Comparison of ENCODE assay signal across 13 cellular contexts in the genomic region with DNA sequence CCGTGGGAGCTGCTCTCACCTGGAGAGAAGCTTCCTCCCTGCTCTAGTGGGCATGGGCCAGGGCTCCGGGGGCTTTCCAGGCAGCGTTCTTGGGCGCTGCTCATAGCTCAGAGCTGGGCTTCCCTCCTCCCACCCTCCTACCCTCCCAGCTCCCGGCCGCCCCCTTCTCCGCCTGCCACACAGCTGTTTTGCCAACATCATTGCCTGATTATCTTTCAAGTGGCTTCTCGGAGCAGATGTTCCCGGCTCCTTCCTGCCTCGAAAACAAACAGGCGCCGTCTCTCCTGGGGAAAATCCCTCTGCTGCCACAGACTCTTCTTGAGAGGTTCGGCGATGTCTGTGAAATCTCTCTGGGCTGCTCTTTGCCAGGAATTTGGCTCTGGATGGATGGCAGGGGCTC.
DNase-seq lines count a peak whose midpoint lies in the region; ATAC-seq and TF ChIP-seq lines count a peak whose summit lies in the region.
"Had no signal": no experiment of that assay in that cellular context is flagged by ENCODE, and none has a peak within 500 bp of the region (broad histone marks: within the 10 kb centered on the region; RNA-seq: fewer than 3 reads in every experiment).

No MANE protein-coding gene starts in this region.

- H3K36me3 ChIP-seq in HUES64 (ENCODE audit: insufficient read depth, low read length), result no peaks in the 10 kb centered on the region
- H3K36me3 ChIP-seq in RWPE2 (ENCODE audit: low read depth), result no peaks in the 10 kb centered on the region
- H3K36me3 ChIP-seq in transverse colon, result no peaks in the 10 kb centered on the region

- WGBS in HUES64, result 57% methylated on average over 14 of the region's 14 CpGs
- WGBS in transverse colon (ENCODE audit: low coverage in 1 of 2), 2 donors, result 62% methylated on average over 14 of the region's 14 CpGs; no CpG with 5 or more reads in 1 of the 2 donors

- H3K9ac ChIP-seq in HUES64 (ENCODE audit: low read depth, low read length), result no peak overlapping the region

- TF ChIP-seq POLR2A in transverse colon (IDR thresholded peaks at IDR 0.05), result no peak

- peaks cover 28% of the 10 kb centered on the region in 2 donors for H3K27me3 Mint-ChIP-seq in natural killer cell treated with Interleukin-12 subunit alpha and Interleukin-12 subunit beta and Interleukin-15 and Interleukin-18, amount 100 ng/mL, for 72 hours

- no peaks in the 10 kb centered on the region for H3K9me3 ChIP-seq in HUES64 (ENCODE audit: insufficient read depth, low read depth, low read length)
- no peaks in the 10 kb centered on the region for H3K9me3 ChIP-seq in RWPE2 (ENCODE audit: severe bottlenecking)
- no peaks in the 10 kb centered on the region for H3K9me3 ChIP-seq in transverse colon

- H3K27me3 ChIP-seq in HUES64 (ENCODE audit: insufficient read depth, low read length) (no peaks in the 10 kb centered on the region; the same call in 1 of the 2 replicates), RWPE2 (ENCODE audit: insufficient read depth, poor library complexity, severe bottlenecking) (peaks cover 3% of the 10 kb centered on the region), transverse colon (peaks cover 4% of the 10 kb centered on the region)

- no peaks in the 10 kb centered on the region for H3K36me3 Mint-ChIP-seq in natural killer cell treated with Interleukin-12 subunit alpha and Interleukin-12 subunit beta and Interleukin-15 and Interleukin-18, amount 100 ng/mL, for 72 hours
- H3K36me3 Mint-ChIP-seq: naive B cell had no signal

- H3K4me1 ChIP-seq in HUES64 (ENCODE audit: insufficient read depth, low read length) (peaks cover 34% of the 10 kb centered on the region), RWPE2 (ENCODE audit: insufficient read depth, poor library complexity, severe bottlenecking) (peaks cover 11% of the 10 kb centered on the region), transverse colon (peaks cover 0 to 4% (median 0%) of the 10 kb centered on the region in 4 donors)

- no peaks in the 10 kb centered on the region for H3K9me3 Mint-ChIP-seq in natural killer cell treated with Interleukin-12 subunit alpha and Interleukin-12 subunit beta and Interleukin-15 and Interleukin-18, amount 100 ng/mL, for 72 hours
- H3K9me3 Mint-ChIP-seq: T-helper 1 cell treated with Interleukin-12 subunit alpha and Interleukin-12 subunit beta and Interleukin-4 antibody, amounts not matched to agents 30 μg/mL and 1 μg/mL, for 36 hours had no signal

- H3K4me3 ChIP-seq in HUES64 (ENCODE audit: low read length) (no peak overlapping the region), RWPE2 (ENCODE audit: severe bottlenecking) (no peak overlapping the region), transverse colon (no peak overlapping the region)
- H3K4me3 ChIP-seq: skin epidermis had no signal

- intact Hi-C loops in transverse colon (cut with DNase I; ENCODE audit: low total_unique reads), result no loop called here

- peaks cover 10 to 14% of the 10 kb centered on the region in 2 donors for H3K4me1 Mint-ChIP-seq in natural killer cell treated with Interleukin-12 subunit alpha and Interleukin-12 subunit beta and Interleukin-15 and Interleukin-18, amount 100 ng/mL, for 72 hours (ENCODE audit: low read depth in 2 of 2)
- H3K4me1 Mint-ChIP-seq: naive B cell had no signal

- ATAC-seq in RWPE2 (ENCODE audit: low read depth) (no peak), left lobe of liver (no peak), GM18511 (IDR thresholded peaks at IDR 0.05; ENCODE audit: unreplicated experiment) (no peak), GM18519 (IDR thresholded peaks at IDR 0.05; ENCODE audit: low FRiP score, unreplicated experiment) (no peak)
- ATAC-seq in natural killer cell treated with Interleukin-12 subunit alpha and Interleukin-12 subunit beta and Interleukin-15 and Interleukin-18, amount 100 ng/mL, for 72 hours, result no peak

- H3K4me3 Mint-ChIP-seq in natural killer cell treated with Interleukin-12 subunit alpha and Interleukin-12 subunit beta and Interleukin-15 and Interleukin-18, amount 100 ng/mL, for 72 hours, result no peak overlapping the region
- H3K4me3 Mint-ChIP-seq: naive B cell; T-helper 1 cell treated with Interleukin-12 subunit alpha and Interleukin-12 subunit beta and Interleukin-4 antibody, amounts not matched to agents 30 μg/mL and 1 μg/mL, for 36 hours had no signal

- TF ChIP-seq EP300 in transverse colon (IDR thresholded peaks at IDR 0.05; ENCODE audit: low read depth), result no peak

- DNase-seq in COR-L47 (lab: John Stamatoyannopoulos, UW), result peak; percentile 15
- peak; percentile 57 for DNase-seq in RWPE2 (ENCODE audit: low spot score)
- DNase-seq in left lobe of liver (ENCODE audit: low spot score), result peak; percentile 21
- DNase-seq in transverse colon, result no peak
- no peak for DNase-seq in natural killer cell treated with Interleukin-12 subunit alpha and Interleukin-12 subunit beta and Interleukin-15 and Interleukin-18, amount 100 ng/mL, for 72 hours (ENCODE audit: low spot score)
- DNase-seq: naive B cell, NCI-H446 treated with DMSO at 0.1 percent for 48 hours had no signal

- no peak for TF ChIP-seq CTCF in RWPE2 (IDR thresholded peaks at IDR 0.05; ENCODE audit: poor library complexity, severe bottlenecking)
- no peak for TF ChIP-seq CTCF in transverse colon (IDR thresholded peaks at IDR 0.05)

- in situ Hi-C loops in transverse colon (cut with MboI; ENCODE audit: low pct_ligation_motif_present in 1 of 4, low pct_unique_long_range_greater_than_20kb in 1 of 4, low sequenced_read_pairs in 3 of 4), result no loop called here

- no peak overlapping the region for H3K27ac Mint-ChIP-seq in natural killer cell treated with Interleukin-12 subunit alpha and Interleukin-12 subunit beta and Interleukin-15 and Interleukin-18, amount 100 ng/mL, for 72 hours
- H3K27ac Mint-ChIP-seq: T-helper 1 cell treated with Interleukin-12 subunit alpha and Interleukin-12 subunit beta and Interleukin-4 antibody, amounts not matched to agents 30 μg/mL and 1 μg/mL, for 36 hours had no signal

- H3K27ac ChIP-seq in HUES64 (ENCODE audit: low read depth, low read length), result peak overlapping the region; percentile 20; the same call in 1 of the 2 replicates
- H3K27ac ChIP-seq in RWPE2 (ENCODE audit: poor library complexity, severe bottlenecking), result no peak overlapping the region
- H3K27ac ChIP-seq in transverse colon, result no peak overlapping the region
- H3K27ac ChIP-seq: epithelial cell of prostate had no signal

Comparison
In these comparisons a context has a peak if more than half of its experiments do, and no peak if none do; other contexts are left out.
1. DNase-seq: peak in COR-L47 (single experiment), RWPE2 (single experiment) and left lobe of liver (single experiment); none in transverse colon (single experiment) and natural killer cell treated with Interleukin-12 subunit alpha and Interleukin-12 subunit beta and Interleukin-15 and Interleukin-18, amount 100 ng/mL, for 72 hours (single experiment).